ENCODE assay signal across 1 cellular context in genomic region chrX:39774804-39775112, GRCh38.
TF ChIP-seq lines count a peak whose summit lies in the region.

No MANE protein-coding gene starts in this region.

TF ChIP-seq in K562, 482 proteins besides CTCF, POLR2A, EP300 and RAD21:
- TF ChIP-seq, protein P1, sequence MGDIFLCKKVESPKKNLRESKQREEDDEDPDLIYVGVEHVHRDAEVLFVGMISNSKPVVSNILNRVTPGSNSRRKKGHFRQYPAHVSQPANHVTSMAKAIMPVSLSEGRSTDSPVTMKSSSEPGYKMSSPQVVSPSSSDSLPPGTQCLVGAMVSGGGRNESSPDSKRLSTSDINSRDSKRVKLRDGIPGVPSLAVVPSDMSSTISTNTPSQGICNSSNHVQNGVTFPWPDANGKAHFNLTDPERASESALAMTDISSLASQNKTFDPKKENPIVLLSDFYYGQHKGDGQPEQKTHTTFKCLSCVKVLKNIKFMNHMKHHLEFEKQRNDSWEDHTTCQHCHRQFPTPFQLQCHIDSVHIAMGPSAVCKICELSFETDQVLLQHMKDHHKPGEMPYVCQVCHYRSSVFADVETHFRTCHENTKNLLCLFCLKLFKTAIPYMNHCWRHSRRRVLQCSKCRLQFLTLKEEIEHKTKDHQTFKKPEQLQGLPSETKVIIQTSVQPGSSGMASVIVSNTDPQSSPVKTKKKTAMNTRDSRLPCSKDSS (IDR thresholded peaks at IDR 0.05; ENCODE audit: low read depth, partially characterized antibody): no peak
- TF ChIP-seq E4F1 (CRISPR knock-in tag; IDR thresholded peaks at IDR 0.05; ENCODE audit: borderline replicate concordance) (no peak), ZNF3 (CRISPR knock-in tag; IDR thresholded peaks at IDR 0.05) (no peak), DPF2 (IDR thresholded peaks at IDR 0.05) (no peak; the same call in 1 of the 2 replicates), MED1 (CRISPR knock-in tag; IDR thresholded peaks at IDR 0.05; ENCODE audit: borderline replicate concordance) (no peak), FUS (optimal IDR thresholded peaks at IDR 0.05; ENCODE audit: low read depth, low read length) (no peak), CEBPG (CRISPR knock-in tag; IDR thresholded peaks at IDR 0.05) (no peak), CEBPG (tag; conservative IDR thresholded peaks at IDR 0.05 in 1 of 2, IDR thresholded peaks at IDR 0.05 in 1 of 2) (peak; percentile 71 to 83), FOSL1 (tag; conservative IDR thresholded peaks at IDR 0.05) (peak; percentile 59; the same call in 1 of the 2 replicates), CEBPB (tag; IDR thresholded peaks at IDR 0.05) (peak; percentile 81)
- TF ChIP-seq, protein P2, sequence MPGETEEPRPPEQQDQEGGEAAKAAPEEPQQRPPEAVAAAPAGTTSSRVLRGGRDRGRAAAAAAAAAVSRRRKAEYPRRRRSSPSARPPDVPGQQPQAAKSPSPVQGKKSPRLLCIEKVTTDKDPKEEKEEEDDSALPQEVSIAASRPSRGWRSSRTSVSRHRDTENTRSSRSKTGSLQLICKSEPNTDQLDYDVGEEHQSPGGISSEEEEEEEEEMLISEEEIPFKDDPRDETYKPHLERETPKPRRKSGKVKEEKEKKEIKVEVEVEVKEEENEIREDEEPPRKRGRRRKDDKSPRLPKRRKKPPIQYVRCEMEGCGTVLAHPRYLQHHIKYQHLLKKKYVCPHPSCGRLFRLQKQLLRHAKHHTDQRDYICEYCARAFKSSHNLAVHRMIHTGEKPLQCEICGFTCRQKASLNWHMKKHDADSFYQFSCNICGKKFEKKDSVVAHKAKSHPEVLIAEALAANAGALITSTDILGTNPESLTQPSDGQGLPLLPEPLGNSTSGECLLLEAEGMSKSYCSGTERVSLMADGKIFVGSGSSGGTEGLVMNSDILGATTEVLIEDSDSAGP (CRISPR knock-in tag; IDR thresholded peaks at IDR 0.05): no peak
TF ChIP-seq in K562: peak in this region for 3.
